18 cellular contexts compared by ENCODE assay signal in the genomic region with DNA sequence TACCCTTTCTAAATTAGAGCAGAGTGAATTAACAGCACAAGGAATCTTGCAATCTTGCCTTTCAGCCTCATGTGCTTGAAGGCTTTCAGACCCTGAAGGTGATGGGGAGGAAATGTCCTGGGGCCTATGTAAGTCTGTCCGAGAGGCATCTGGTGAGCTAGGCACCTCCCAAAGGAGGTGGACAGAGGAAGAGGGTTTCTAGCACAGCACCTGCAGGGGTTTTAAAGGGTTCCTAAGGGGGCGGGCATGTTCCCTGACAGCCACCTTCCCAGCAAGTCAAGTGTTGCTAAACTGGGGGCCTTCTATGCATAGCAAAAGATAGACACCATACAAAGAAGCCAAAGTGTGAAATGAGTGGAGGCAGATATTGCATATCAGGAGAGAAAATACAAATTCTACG.
A peak's percentile ranks its signal among the peaks of the same experiment; 100 is the strongest.
DNase-seq lines count a peak whose midpoint lies in the region; ATAC-seq, FAIRE-seq and TF ChIP-seq lines count a peak whose summit lies in the region.
"Had no signal": no experiment of that assay in that cellular context is flagged by ENCODE, and none has a peak within 500 bp of the region (broad histone marks: within the 10 kb centered on the region; RNA-seq: fewer than 3 reads in every experiment).

No MANE protein-coding gene starts in this region.

- no peak overlapping the region for H2AFZ ChIP-seq in H1 (ENCODE audit: low read length)
- no peak overlapping the region for H2AFZ ChIP-seq in neural cell (ENCODE audit: low read depth, low read length)

- H3K79me2 ChIP-seq in H1 (ENCODE audit: control insufficient read depth in 1 of 2, insufficient read depth in 2 of 2, low read length in 2 of 2) (no peaks in the 10 kb centered on the region), neural cell (replicated peaks; ENCODE audit: insufficient read depth, low read length) (peaks cover 92% of the 10 kb centered on the region)

- peaks cover 0 to 12% (median 10%) of the 10 kb centered on the region in 4 experiments; a peak in 3 of 7 replicates for H3K4me1 ChIP-seq in H1 (replicated peaks in 1 of 4; ENCODE audit: control insufficient read depth in 3 of 4, insufficient read depth in 4 of 4, low read length in 3 of 4)
- no peaks in the 10 kb centered on the region for H3K4me1 ChIP-seq in CD8-positive, alpha-beta T cell (ENCODE audit: insufficient read depth, low read length)

- TF ChIP-seq POLR2A in H1 (IDR thresholded peaks at IDR 0.05; ENCODE audit: control extremely low read depth in 1 of 2, low read depth in 2 of 2, low read length in 2 of 2): no peak

- no peak overlapping the region for H3K4me3 Mint-ChIP-seq in CD8-positive, alpha-beta T cell
- H3K4me3 Mint-ChIP-seq: CD8-positive, alpha-beta memory T cell had no signal

- POLR2A ChIA-PET in H1 (lab: Charles Lee; ENCODE audit: partially characterized antibody): no interaction called here
- POLR2A ChIA-PET in CD8-positive, alpha-beta T cell (lab: Charles Lee): no interaction called here

- 0 out of 4 replicates have a peak, but pooled peaks of 1 of the 2 experiments have one; percentile 5 for TF ChIP-seq RAD21 in H1 (IDR thresholded peaks at IDR 0.05 in 1 of 2, conservative IDR thresholded peaks at IDR 0.05 in 1 of 2; ENCODE audit: low read depth in 2 of 2, low read length in 2 of 2)
- TF ChIP-seq RAD21 in neural cell (conservative IDR thresholded peaks at IDR 0.05): no peak

- H3K79me1 ChIP-seq in H1 (ENCODE audit: low read depth, low read length): no peaks in the 10 kb centered on the region

- no peak overlapping the region for H4K91ac ChIP-seq in H1 (replicated peaks; ENCODE audit: insufficient read length, low read length)

- H3K4ac ChIP-seq in H1 (replicated peaks; ENCODE audit: insufficient read length, low read depth, low read length): no peak overlapping the region

- H3K27me3 Mint-ChIP-seq in CD8-positive, alpha-beta T cell (ENCODE audit: low read depth): no peaks in the 10 kb centered on the region
- H3K27me3 Mint-ChIP-seq: CD8-positive, alpha-beta memory T cell had no signal

- CTCF ChIA-PET in H1 (lab: Charles Lee; ENCODE audit: partially characterized antibody): interaction anchor here (0.9 to 2.4 kb wide), 3 partner anchors 16 to 75 kb away, joined by 3 to 6 read pairs (median 3); no protein-coding TSS in a partner anchor
- CTCF ChIA-PET in CD8-positive, alpha-beta T cell (lab: Charles Lee): no interaction called here

- H3K27me3 ChIP-seq in H7 (ENCODE audit: control insufficient read depth, insufficient read depth, low read length): peaks cover 2% of the 10 kb centered on the region; the same call in 1 of the 2 replicates
- H3K27me3 ChIP-seq in H1 (replicated peaks in 1 of 4; ENCODE audit: control insufficient read depth in 3 of 4, extremely low read depth in 1 of 4, insufficient read depth in 3 of 4, low read length in 3 of 4): peaks cover 3 to 25% (median 13%) of the 10 kb centered on the region in 4 experiments; a peak in 5 of 7 replicates
- no peaks in the 10 kb centered on the region for H3K27me3 ChIP-seq in neural cell (ENCODE audit: insufficient read depth, low read depth, low read length)
- H3K27me3 ChIP-seq in brain microvascular endothelial cell (replicated peaks): no peaks in the 10 kb centered on the region
- H3K27me3 ChIP-seq in CD8-positive, alpha-beta T cell (ENCODE audit: insufficient read depth, low read length): no peaks in the 10 kb centered on the region

- no peak overlapping the region for H2BK120ac ChIP-seq in H1 (replicated peaks; ENCODE audit: low read depth, low read length)

- peak in 1 of 2 experiments; percentile 67; a peak in 1 of 3 replicates for TF ChIP-seq EP300 in H1 (IDR thresholded peaks at IDR 0.05; ENCODE audit: borderline replicate concordance in 1 of 2, low read depth in 2 of 2, low read length in 2 of 2)
- TF ChIP-seq EP300 in neural cell (conservative IDR thresholded peaks at IDR 0.05; ENCODE audit: poor library complexity, severe bottlenecking): no peak

- H2AK5ac ChIP-seq in H1 (ENCODE audit: low read depth, low read length): no peak overlapping the region

- FAIRE-seq in H1 (lab: Jason Lieb, UNC): peak; percentile 89

- ATAC-seq in HG02981 (IDR thresholded peaks at IDR 0.05; ENCODE audit: unreplicated experiment): no peak
- ATAC-seq in CD8-positive, alpha-beta T cell: no peak

- H3K56ac ChIP-seq in H1 (replicated peaks; ENCODE audit: insufficient read length, low read depth, low read length): no peak overlapping the region

- H3K14ac ChIP-seq in H1 (ENCODE audit: insufficient read length): no peak overlapping the region

- in situ Hi-C loops in brain microvascular endothelial cell (cut with HindIII; ENCODE audit: low pct_ligation_motif_present, low sequenced_read_pairs): no loop called here

- DNase-seq in H7: peak; percentile 19
- peak in 1 of 2 experiments; percentile 51 for DNase-seq in H1 (ENCODE audit: low read depth in 1 of 2, low spot score in 2 of 2)
- peak; percentile 79 for DNase-seq in iPS DF 4.7 (ENCODE audit: extremely low read depth, low spot score)
- no peak for DNase-seq in brain microvascular endothelial cell
- no peak for DNase-seq in CD8-positive, alpha-beta T cell
- DNase-seq in NCI-H2227 treated with DMSO at 0.1 percent for 48 hours (lab: John Stamatoyannopoulos, UW): no peak
- DNase-seq: CD8-positive, alpha-beta memory T cell; HCEC 1CT; KG1; NCI-H1048; NCI-H146; NCI-H2107; NCI-H345; NCI-H526 treated with DMSO at 0.1 percent for 48 hours; OCI-M1 had no signal

- no peak overlapping the region for H2BK20ac ChIP-seq in H1 (ENCODE audit: low read length)

- no peak overlapping the region for H2BK15ac ChIP-seq in H1 (ENCODE audit: low read length)

- 37% methylated on average over 3 of the region's 3 CpGs; no CpG with 5 or more reads in 1 of the 2 experiments for WGBS in H1 (ENCODE audit: extremely low coverage in 1 of 2, insufficient coverage in 1 of 2, insufficient read length in 1 of 2, insufficient replicate concordance in 2 of 2, low coverage in 1 of 2, low lambda C conversion rate in 2 of 2, missing lambda C conversion rate in 1 of 2), 2 experiments

- no peaks in the 10 kb centered on the region for H3K4me1 Mint-ChIP-seq in CD8-positive, alpha-beta T cell (ENCODE audit: low read depth)
- H3K4me1 Mint-ChIP-seq: CD8-positive, alpha-beta memory T cell had no signal

- no peaks in the 10 kb centered on the region for H3K36me3 Mint-ChIP-seq in CD8-positive, alpha-beta T cell

- no peaks in the 10 kb centered on the region for H3K9me3 ChIP-seq in H1 (ENCODE audit: insufficient read depth in 2 of 2, low read depth in 1 of 2, low read length in 1 of 2)
- no peaks in the 10 kb centered on the region for H3K9me3 ChIP-seq in neural cell (ENCODE audit: low read length)
- H3K9me3 ChIP-seq in CD8-positive, alpha-beta T cell (ENCODE audit: low read length): no peaks in the 10 kb centered on the region

- H3K18ac ChIP-seq in H1 (ENCODE audit: extremely low read depth, low read length): no peak overlapping the region

- peaks cover 5% of the 10 kb centered on the region for H3F3A ChIP-seq in neural cell (ENCODE audit: insufficient read depth, low read length, poor library complexity, severe bottlenecking)

- no peak overlapping the region for H3K9ac ChIP-seq in H1 (replicated peaks in 1 of 4; ENCODE audit: extremely low read depth in 1 of 4, low read depth in 3 of 4, low read length in 3 of 4)
- H3K9ac ChIP-seq in neural cell (ENCODE audit: low read length): no peak overlapping the region

- no peak overlapping the region for H2BK12ac ChIP-seq in H1 (ENCODE audit: low read depth, low read length)

- no peak overlapping the region for H3K27ac Mint-ChIP-seq in CD8-positive, alpha-beta T cell
- H3K27ac Mint-ChIP-seq: CD8-positive, alpha-beta memory T cell had no signal

- intact Hi-C loops in CD8-positive, alpha-beta T cell (cut with DNase I, micrococcal nuclease): no loop called here

- no peaks in the 10 kb centered on the region for H3K9me2 ChIP-seq in neural cell (ENCODE audit: insufficient read depth, low read length)

- no peak for TF ChIP-seq CTCF in H1 (IDR thresholded peaks at IDR 0.05; ENCODE audit: control extremely low read depth in 1 of 3, insufficient read depth in 1 of 3, low read depth in 1 of 3, low read length in 3 of 3)
- TF ChIP-seq CTCF in neural cell (IDR thresholded peaks at IDR 0.05; ENCODE audit: poor library complexity, severe bottlenecking): no peak
- no peak for TF ChIP-seq CTCF in brain microvascular endothelial cell (IDR thresholded peaks at IDR 0.05; ENCODE audit: low read depth, low read length, missing control alignments)
- TF ChIP-seq CTCF in CD8-positive, alpha-beta T cell (IDR thresholded peaks at IDR 0.05): no peak

- H3K4me2 ChIP-seq in H1 (ENCODE audit: insufficient read depth in 1 of 2, low read depth in 2 of 2, low read length in 2 of 2): no peak overlapping the region; a peak in 1 of 4 replicates
- H3K4me2 ChIP-seq in neural cell (ENCODE audit: low read length): no peak overlapping the region

- H2BK5ac ChIP-seq in H1 (ENCODE audit: low read depth, low read length): no peak overlapping the region

- H3K23me2 ChIP-seq in H1 (ENCODE audit: low read depth, low read length): no peaks in the 10 kb centered on the region; the same call in 1 of the 2 replicates

- no peak overlapping the region for H3K23ac ChIP-seq in H1 (ENCODE audit: insufficient read length)

- H4K5ac ChIP-seq in H1 (ENCODE audit: insufficient read length, low read depth, low read length): no peak overlapping the region

- H3K9me3 Mint-ChIP-seq in CD8-positive, alpha-beta T cell: peaks cover 12% of the 10 kb centered on the region

- H3K27ac ChIP-seq in H1 (ENCODE audit: low read depth, low read length) (no peak overlapping the region), neural cell (ENCODE audit: low read length) (no peak overlapping the region), brain microvascular endothelial cell (no peak overlapping the region)
- no peak overlapping the region for H3K27ac ChIP-seq in CD8-positive, alpha-beta T cell (ENCODE audit: low read depth, low read length)
- H3K27ac ChIP-seq: RWPE1 had no signal

- H4K20me1 ChIP-seq in H1 (replicated peaks in 1 of 2; ENCODE audit: control insufficient read depth in 1 of 2, insufficient read depth in 2 of 2, low read length in 2 of 2) (peaks cover 0 to 8% of the 10 kb centered on the region in 2 experiments), neural cell (ENCODE audit: insufficient read depth) (peaks cover 4% of the 10 kb centered on the region)

- H3K4me3 ChIP-seq in H7 (ENCODE audit: insufficient read depth, low read depth, low read length): no peak overlapping the region
- no peak overlapping the region for H3K4me3 ChIP-seq in H1 (ENCODE audit: extremely low read depth in 1 of 4, insufficient read depth in 2 of 4, low read depth in 3 of 4, low read length in 4 of 4)
- peak overlapping the region; percentile 0 for H3K4me3 ChIP-seq in neural cell (ENCODE audit: low read length)
- H3K4me3 ChIP-seq in brain microvascular endothelial cell (ENCODE audit: low read depth, low read length): no peak overlapping the region
- H3K4me3 ChIP-seq in CD8-positive, alpha-beta T cell (ENCODE audit: low read depth, low read length): no peak overlapping the region

- H4K8ac ChIP-seq in H1 (ENCODE audit: extremely low read depth, insufficient read depth, low read length): no peak overlapping the region

- no peaks in the 10 kb centered on the region for H3K36me3 ChIP-seq in H7 (replicated peaks; ENCODE audit: control insufficient read depth, insufficient read depth, low read length)
- H3K36me3 ChIP-seq in H1 (ENCODE audit: control insufficient read depth in 2 of 4, insufficient read depth in 4 of 4, low read length in 3 of 4): no peaks in the 10 kb centered on the region
- no peaks in the 10 kb centered on the region for H3K36me3 ChIP-seq in neural cell (ENCODE audit: insufficient read depth, low read length)
- no peaks in the 10 kb centered on the region for H3K36me3 ChIP-seq in brain microvascular endothelial cell (replicated peaks)
- no peaks in the 10 kb centered on the region for H3K36me3 ChIP-seq in CD8-positive, alpha-beta T cell (ENCODE audit: insufficient read depth, low read length)

Comparison
In these comparisons a context has a peak if more than half of its experiments do, and no peak if none do; other contexts are left out.
1. DNase-seq: peak in H7 (single experiment) and iPS DF 4.7 (single experiment); none in brain microvascular endothelial cell (single experiment), CD8-positive, alpha-beta T cell (0 of 7) and NCI-H2227 treated with DMSO at 0.1 percent for 48 hours (single experiment).